ENCODE assay signal across 21 cellular contexts in the genomic region with DNA sequence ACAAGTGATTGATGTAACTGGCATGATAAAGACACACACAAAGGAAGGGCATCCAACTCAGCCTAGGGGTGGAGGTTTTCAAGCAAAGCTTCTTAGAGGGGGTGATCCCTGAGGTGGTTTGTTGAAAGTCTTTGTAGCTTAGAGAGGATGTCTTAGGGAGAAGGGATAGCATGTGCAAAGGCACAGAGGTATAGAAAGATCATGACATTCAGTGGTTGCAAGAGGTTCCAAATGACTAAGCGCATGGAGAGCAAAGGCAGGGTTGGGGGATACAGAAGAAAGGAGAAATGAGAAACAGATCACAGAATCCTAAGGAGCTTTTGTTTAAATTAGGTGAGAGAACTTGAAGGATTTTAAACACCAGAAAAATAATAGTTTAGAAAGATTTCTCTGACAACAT. TPM values are rescaled to one million over a fixed set of nuclear protein-coding genes. Genes with fewer than 3 reads are reported as not detected.
DNase-seq lines count a peak whose midpoint lies in the region; ATAC-seq and TF ChIP-seq lines count a peak whose summit lies in the region.
"Had no signal": no experiment of that assay in that cellular context is flagged by ENCODE, and none has a peak within 500 bp of the region (broad histone marks: within the 10 kb centered on the region; RNA-seq: fewer than 3 reads in every experiment).

No MANE protein-coding gene starts in this region.

- H3K4me1 ChIP-seq in right cardiac atrium (ENCODE audit: control insufficient read depth, insufficient read depth, low read length), result no peaks in the 10 kb centered on the region
- H3K4me1 ChIP-seq in OCI-LY7 (ENCODE audit: insufficient read depth, low read length, poor library complexity, severe bottlenecking), result peaks cover 9% of the 10 kb centered on the region

- H3K27me3 ChIP-seq in right cardiac atrium (ENCODE audit: control insufficient read depth, insufficient read depth), result no peaks in the 10 kb centered on the region
- H3K27me3 ChIP-seq: MG63 had no signal

- no peak overlapping the region for H3K4me2 ChIP-seq in OCI-LY7 (ENCODE audit: low read length)

- H3K27me3 Mint-ChIP-seq in glutamatergic neuron (ENCODE audit: unreplicated experiment), result peaks cover 2% of the 10 kb centered on the region
- no peaks in the 10 kb centered on the region for H3K27me3 Mint-ChIP-seq in stimulated activated naive B cell treated with anti-CD40 and anti-IgM and Interleukin-4, amounts not matched to agents 10 μg/mL and 1 μg/mL and 100 μg/mL, for 72 hours

- H3K9me3 ChIP-seq in right cardiac atrium (ENCODE audit: control insufficient read depth, low read length) (no peaks in the 10 kb centered on the region), OCI-LY7 (ENCODE audit: low read length) (no peaks in the 10 kb centered on the region)
- H3K9me3 ChIP-seq: MG63 had no signal

- H3K9me3 Mint-ChIP-seq in glutamatergic neuron (ENCODE audit: unreplicated experiment), result no peaks in the 10 kb centered on the region
- no peaks in the 10 kb centered on the region for H3K9me3 Mint-ChIP-seq in stimulated activated naive B cell treated with anti-CD40 and anti-IgM and Interleukin-4, amounts not matched to agents 10 μg/mL and 1 μg/mL and 100 μg/mL, for 72 hours
- H3K9me3 Mint-ChIP-seq: CD8-positive, alpha-beta T cell had no signal

- no peaks in the 10 kb centered on the region for H3K9me2 ChIP-seq in OCI-LY7 (ENCODE audit: insufficient read depth, low read length)

- peak overlapping the region; percentile 16 for H3K27ac Mint-ChIP-seq in glutamatergic neuron (ENCODE audit: unreplicated experiment)
- H3K27ac Mint-ChIP-seq in stimulated activated naive B cell treated with anti-CD40 and anti-IgM and Interleukin-4, amounts not matched to agents 10 μg/mL and 1 μg/mL and 100 μg/mL, for 72 hours, result peak overlapping the region; percentile 10
- H3K27ac Mint-ChIP-seq: CD8-positive, alpha-beta T cell had no signal

- H3K4me3 ChIP-seq in right cardiac atrium (ENCODE audit: low read length) (no peak overlapping the region), OCI-LY7 (ENCODE audit: low read depth, low read length, poor library complexity, severe bottlenecking) (no peak overlapping the region)
- H3K4me3 ChIP-seq: MG63 had no signal

- CTCF ChIA-PET in HEK293T (lab: Yijun Ruan, JAX), result interaction anchor here (1.0 to 2.2 kb wide), 2 partner anchors 9 to 45 kb away, joined by 4 to 7 read pairs; no protein-coding TSS in a partner anchor
- CTCF ChIA-PET in OCI-LY7 (lab: Charles Lee; ENCODE audit: unreplicated experiment), result no interaction called here

- TF ChIP-seq CTCF in glutamatergic neuron (IDR thresholded peaks at IDR 0.05; ENCODE audit: partially characterized antibody, unreplicated experiment) (no peak), OCI-LY7 (conservative IDR thresholded peaks at IDR 0.05; ENCODE audit: low read length) (no peak)

- no peak overlapping the region for H2AFZ ChIP-seq in OCI-LY7 (ENCODE audit: low read length)

- no TSS peak for BruUV-seq in OCI-LY7 (replicated peaks; lab: Mats Ljungman, UMichigan)

- no peak overlapping the region for H3K4me3 Mint-ChIP-seq in glutamatergic neuron (ENCODE audit: unreplicated experiment)
- H3K4me3 Mint-ChIP-seq in stimulated activated naive B cell treated with anti-CD40 and anti-IgM and Interleukin-4, amounts not matched to agents 10 μg/mL and 1 μg/mL and 100 μg/mL, for 72 hours, result no peak overlapping the region
- H3K4me3 Mint-ChIP-seq: CD8-positive, alpha-beta T cell had no signal

- H3K27ac ChIP-seq in right cardiac atrium (ENCODE audit: low read length), result no peak overlapping the region
- no peak overlapping the region for H3K27ac ChIP-seq in OCI-LY7 (ENCODE audit: low read depth, low read length, poor library complexity, severe bottlenecking)

- ATAC-seq in stimulated activated naive B cell treated with anti-CD40 and anti-IgM and Interleukin-4, amounts not matched to agents 10 μg/mL and 1 μg/mL and 100 μg/mL, for 72 hours (replicated peaks), result peak in 1 of 2 donors; percentile 53
- no peak for ATAC-seq in right cardiac atrium
- ATAC-seq: CD8-positive, alpha-beta T cell; Right ventricle myocardium inferior had no signal

- no peaks in the 10 kb centered on the region for H3K4me1 Mint-ChIP-seq in glutamatergic neuron (ENCODE audit: low read depth, unreplicated experiment)
- H3K4me1 Mint-ChIP-seq in stimulated activated naive B cell treated with anti-CD40 and anti-IgM and Interleukin-4, amounts not matched to agents 10 μg/mL and 1 μg/mL and 100 μg/mL, for 72 hours, result peaks cover 9 to 16% of the 10 kb centered on the region in 2 donors

- intact Hi-C loops in right cardiac atrium (cut with DNase I) (no loop called here), OCI-LY7 (cut with micrococcal nuclease; ENCODE audit: unreplicated experiment) (no loop called here)

- DNase-seq in ELF-1 (ENCODE audit: low read depth, low spot score), result peak; percentile 20
- DNase-seq in HEK293T (ENCODE audit: extremely low spot score), result no peak
- DNase-seq in glutamatergic neuron, result no peak
- no peak for DNase-seq in stimulated activated naive B cell treated with anti-CD40 and anti-IgM and Interleukin-4, amounts not matched to agents 10 μg/mL and 1 μg/mL and 100 μg/mL, for 72 hours
- DNase-seq in right cardiac atrium, result no peak
- DNase-seq in amniotic stem cell (lab: John Stamatoyannopoulos, UW), result no peak
- DNase-seq in OCI-LY7 (ENCODE audit: low spot score), result no peak
- DNase-seq: Calu3; CD8-positive, alpha-beta T cell; DMS153; NCI-H1048; NCI-H1436; NCI-H187 treated with DMSO at 0.1 percent for 48 hours; NCI-H2107; NCI-H446 treated with DMSO at 0.1 percent for 48 hours; NCI-H526 treated with DMSO at 0.1 percent for 48 hours had no signal

- POLR2A ChIA-PET in HEK293T (lab: Yijun Ruan, JAX) (interaction anchor here (0.8 kb wide), 1 partner anchor 220 kb away, joined by 3 read pairs; no protein-coding TSS in a partner anchor), OCI-LY7 (lab: Charles Lee) (interaction anchor here (0.6 to 1.7 kb wide), 2 partner anchors 10 to 249 kb away, joined by 3 read pairs; no protein-coding TSS in a partner anchor)

- H3K36me3 ChIP-seq in OCI-LY7 (ENCODE audit: insufficient read depth, low read length), result peaks cover 8% of the 10 kb centered on the region; the same call in 1 of the 2 replicates

- no peaks in the 10 kb centered on the region for H3K36me3 Mint-ChIP-seq in glutamatergic neuron (ENCODE audit: unreplicated experiment)
- peaks cover 0 to 2% of the 10 kb centered on the region in 2 donors for H3K36me3 Mint-ChIP-seq in stimulated activated naive B cell treated with anti-CD40 and anti-IgM and Interleukin-4, amounts not matched to agents 10 μg/mL and 1 μg/mL and 100 μg/mL, for 72 hours

- H4K20me1 ChIP-seq in OCI-LY7 (ENCODE audit: insufficient read depth, low read length), result no peaks in the 10 kb centered on the region

- WGBS in right cardiac atrium, result 97% methylated on average over 1 of the region's 1 CpG

- H3K79me2 ChIP-seq in OCI-LY7 (ENCODE audit: insufficient read depth, low read depth, low read length), result no peaks in the 10 kb centered on the region

TF ChIP-seq in HEK293T, 16 proteins besides CTCF, POLR2A, EP300 and RAD21:
- TF ChIP-seq FOXK2 (IDR thresholded peaks at IDR 0.05) (no peak), ZNF384 (IDR thresholded peaks at IDR 0.05) (0 out of 2 replicates have a peak, but pooled peaks have one; percentile 26), SUZ12 (IDR thresholded peaks at IDR 0.05) (no peak), TARDBP (IDR thresholded peaks at IDR 0.05) (no peak), L3MBTL2 (conservative IDR thresholded peaks at IDR 0.05) (no peak), FOXA1 (IDR thresholded peaks at IDR 0.05) (no peak), ARNT (IDR thresholded peaks at IDR 0.05) (no peak)
TF ChIP-seq in HEK293T: peak in this region for 1.

RNA-seq across cellular contexts. Expression of gene CCT2, which starts 5.2 kb away (rescaled TPM):
- 298 TPM for total RNA-seq in glutamatergic neuron (ENCODE audit: unreplicated experiment)
- total RNA-seq in right cardiac atrium, result 100 to 1,000 TPM in 2 of 4 donors, 10 to 100 TPM in 2; 86.2 to 130 (median 98.5) TPM
- 76.9 TPM for polyA plus RNA-seq in right cardiac atrium
- total RNA-seq in OCI-LY7 (2014; rRNA removed; shearing (Covaris generic)), result 248 and 264 TPM in 2 replicates
- 270 and 317 TPM in 2 replicates for total RNA-seq in OCI-LY7 (2022)

RNA-seq across cellular contexts. Expression of gene LRRC10, which starts 30.6 kb away (rescaled TPM):
- total RNA-seq in glutamatergic neuron (ENCODE audit: unreplicated experiment) (not detected), right cardiac atrium (10 to 100 TPM in 3 of 4 donors, 1 to 10 TPM in 1; 3.2 to 22.2 (median 20.4) TPM), OCI-LY7 (2022) (not detected in 2 replicates)
- polyA plus RNA-seq in right cardiac atrium, result 22.0 TPM
- not detected in 2 replicates for total RNA-seq in OCI-LY7 (2014; rRNA removed; shearing (Covaris generic))
- total RNA-seq: Calu3; CD8-positive, alpha-beta T cell; H4; LHCN-M2 had no signal
- polyA plus RNA-seq: BJ had no signal
